ENCODE assay signal across 26 cellular contexts in the genomic region with DNA sequence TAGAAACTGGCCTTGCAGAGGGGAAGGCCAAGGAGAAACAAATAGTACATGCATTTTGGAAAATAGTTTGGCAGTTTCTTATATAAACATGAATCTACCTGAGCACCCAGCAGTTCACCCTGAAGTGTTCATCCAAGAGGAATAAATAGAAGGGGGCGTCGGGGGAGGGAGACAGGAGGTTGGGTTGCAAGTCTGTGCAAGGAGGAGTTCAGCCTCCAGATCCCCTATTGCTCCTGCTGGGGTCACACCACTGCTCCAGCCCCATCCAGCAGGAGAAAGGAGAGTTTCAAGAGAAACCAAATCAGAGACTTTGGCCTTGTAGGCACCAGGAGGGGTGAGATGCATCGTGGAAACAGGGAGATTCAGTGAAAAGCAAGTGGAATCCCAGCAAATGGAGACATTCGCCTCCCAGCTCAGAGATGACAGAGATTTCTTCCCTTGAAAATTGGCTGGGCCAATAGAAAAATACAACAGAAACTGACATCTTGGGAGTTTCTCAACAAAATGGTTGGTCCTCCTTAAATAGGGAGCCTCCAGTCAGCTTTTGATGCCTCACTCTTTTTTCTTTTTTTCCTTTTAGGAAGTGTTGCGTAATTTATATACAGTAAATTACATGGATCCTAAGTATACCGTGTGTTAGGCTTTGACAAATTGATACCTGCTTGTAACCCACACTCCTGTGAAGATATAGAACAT. TPM values are rescaled to one million over a fixed set of nuclear protein-coding genes. Genes with fewer than 3 reads are reported as not detected.
A peak's percentile ranks its signal among the peaks of the same experiment; 100 is the strongest.
DNase-seq lines count a peak whose midpoint lies in the region; ATAC-seq, FAIRE-seq and TF ChIP-seq lines count a peak whose summit lies in the region.
"Had no signal": no experiment of that assay in that cellular context is flagged by ENCODE, and none has a peak within 500 bp of the region (broad histone marks: within the 10 kb centered on the region; RNA-seq: fewer than 3 reads in every experiment).

No MANE protein-coding gene starts in this region.

- no peaks in the 10 kb centered on the region for H3K4me1 ChIP-seq in HepG2 (ENCODE audit: insufficient read depth, low read length)
- H3K4me1 ChIP-seq: BLaER1, SJCRH30 had no signal

- no peaks in the 10 kb centered on the region for H3K9me3 Mint-ChIP-seq in type B pancreatic cell
- H3K9me3 Mint-ChIP-seq: CD4-positive, alpha-beta T cell had no signal

- peaks cover 15% of the 10 kb centered on the region for H3K27me3 Mint-ChIP-seq in type B pancreatic cell

- no peak overlapping the region for H3K27ac ChIP-seq in coronary artery
- H3K27ac ChIP-seq in HepG2 (ENCODE audit: extremely low read length, insufficient read depth, low read length), result no peak overlapping the region
- H3K27ac ChIP-seq: BLaER1, HL-60, PC-9, SJCRH30 had no signal

- POLR2A ChIA-PET in HepG2 (lab: Yijun Ruan, JAX), result no interaction called here

- TF ChIP-seq EP300 in HepG2 (IDR thresholded peaks at IDR 0.05; ENCODE audit: low read depth in 2 of 2, low read length in 2 of 2) (no peak), HepG2 (CRISPR knock-in tag; IDR thresholded peaks at IDR 0.05; ENCODE audit: borderline replicate concordance) (no peak)

- TF ChIP-seq CTCF in coronary artery (IDR thresholded peaks at IDR 0.05) (no peak), HepG2 (CRISPR knock-in tag; IDR thresholded peaks at IDR 0.05) (no peak), type B pancreatic cell (conservative IDR thresholded peaks at IDR 0.05) (no peak)

- DNase-seq in activated effector memory CD4-positive, alpha-beta T cell treated with anti-CD3 and anti-CD28 coated beads, Interleukin-2, amount 50 U/mL, for 16 hours, result peak; percentile 33
- DNase-seq in activated effector memory CD4-positive, alpha-beta T cell treated with Interleukin-2 at 50 U/mL for 16 hours, result no peak
- DNase-seq in coronary artery (ENCODE audit: low spot score), result peak; percentile 50
- DNase-seq in HepG2 (ENCODE audit: low spot score), result no peak
- DNase-seq in type B pancreatic cell (ENCODE audit: extremely low spot score, unreplicated experiment), result peak; percentile 42
- no peak for DNase-seq in NCI-H1436 treated with DMSO at 0.1 percent for 48 hours (lab: John Stamatoyannopoulos, UW)
- no peak for DNase-seq in activated naive CD4-positive, alpha-beta T cell (lab: John Stamatoyannopoulos, UW)
- no peak for DNase-seq in DMS 273 (lab: John Stamatoyannopoulos, UW; ENCODE audit: unreplicated experiment)
- DNase-seq: H7, KG1, MG63, NCI-H1105 treated with DMSO at 0.1 percent for 48 hours, NCI-H2029, NCI-H526 treated with DMSO at 0.1 percent for 48 hours, PC-9, SJCRH30 had no signal

- peaks cover 4 to 9% of the 10 kb centered on the region in 2 experiments; a peak in 2 of 5 replicates for H3K27me3 ChIP-seq in HepG2 (ENCODE audit: control insufficient read depth in 1 of 2, insufficient read depth in 2 of 2, low read length in 2 of 2)
- H3K27me3 ChIP-seq: BLaER1, MG63, SJCRH30 had no signal

- TF ChIP-seq POLR2A in HepG2 (IDR thresholded peaks at IDR 0.05; ENCODE audit: insufficient read depth in 1 of 2, low read depth in 2 of 2, low read length in 2 of 2), result no peak

- no peak for FAIRE-seq in HepG2 (lab: Jason Lieb, UNC)
- FAIRE-seq: A204.1, G401.6 had no signal

- H3K9me3 ChIP-seq in HepG2 (ENCODE audit: low read length), result no peaks in the 10 kb centered on the region
- H3K9me3 ChIP-seq: MG63, SJCRH30 had no signal

- no peak overlapping the region for H3K27ac Mint-ChIP-seq in type B pancreatic cell
- H3K27ac Mint-ChIP-seq: CD4-positive, alpha-beta T cell had no signal

- no peak for ATAC-seq in HepG2
- ATAC-seq: Right ventricle myocardium inferior, SK-N-SH treated with all-trans-retinoic acid at 6 μM for 48 hours had no signal

- in situ Hi-C loops in HepG2 (cut with HindIII; ENCODE audit: extremely low pct_ligation_motif_present, low pct_unique_long_range_greater_than_20kb), result no loop called here

- CTCF ChIA-PET in HepG2 (lab: Yijun Ruan, JAX; ENCODE audit: low intra/inter-chr PET ratio, low total read pairs), result no interaction called here

- H3K4me3 ChIP-seq in coronary artery (no peak overlapping the region), HepG2 (replicated peaks in 1 of 3; ENCODE audit: insufficient read depth in 1 of 3, low read depth in 2 of 3, low read length in 3 of 3) (no peak overlapping the region)
- H3K4me3 ChIP-seq: BLaER1, MG63, PC-9, SJCRH30 had no signal

- H4K20me1 ChIP-seq in HepG2 (ENCODE audit: insufficient read depth, low read length), result no peaks in the 10 kb centered on the region
- H4K20me1 ChIP-seq: BLaER1 had no signal

- WGBS in HepG2 (ENCODE audit: low lambda C conversion rate), result 12% methylated on average over 6 of the region's 6 CpGs

- H3K36me3 ChIP-seq in HepG2 (replicated peaks in 1 of 2; ENCODE audit: control insufficient read depth in 1 of 2, insufficient read depth in 2 of 2, low read length in 2 of 2), result no peaks in the 10 kb centered on the region
- H3K36me3 ChIP-seq: BLaER1, MG63, SJCRH30 had no signal

- intact Hi-C loops in HepG2 (cut with micrococcal nuclease; ENCODE audit: unreplicated experiment), result no loop called here

- no peaks in the 10 kb centered on the region for H3K79me2 ChIP-seq in HepG2 (ENCODE audit: insufficient read depth, low read length)

- TF ChIP-seq RAD21 in HepG2 (CRISPR knock-in tag; IDR thresholded peaks at IDR 0.05), result no peak

- H3K4me1 Mint-ChIP-seq in type B pancreatic cell (ENCODE audit: unreplicated experiment), result no peaks in the 10 kb centered on the region

- no peak overlapping the region for H3K9ac ChIP-seq in HepG2 (ENCODE audit: insufficient read depth, low read depth, low read length)
- H3K9ac ChIP-seq: BLaER1 had no signal

- H3K36me3 Mint-ChIP-seq in type B pancreatic cell, result no peaks in the 10 kb centered on the region

- H3K4me3 Mint-ChIP-seq in type B pancreatic cell, result no peak overlapping the region
- H3K4me3 Mint-ChIP-seq: CD4-positive, alpha-beta T cell had no signal

- no peak overlapping the region for H2AFZ ChIP-seq in HepG2 (ENCODE audit: low read length)
- H2AFZ ChIP-seq: PC-9 had no signal

- BruUV-seq in HepG2 (replicated peaks; lab: Mats Ljungman, UMichigan), result no TSS peak

- no peak overlapping the region for H3K4me2 ChIP-seq in HepG2 (ENCODE audit: low read depth, low read length)
- H3K4me2 ChIP-seq: BLaER1, PC-9 had no signal

RNA-seq across cellular contexts. Expression of gene OTOG, which starts 34.1 kb away (rescaled TPM):
- total RNA-seq in HepG2 (2016; rRNA removed; fragmentation: Illumina TruSeq; extraction: Trizol), result not detected in 2 replicates
- total RNA-seq in HepG2 (2016; cell fraction: cytosol; rRNA removed; fragmentation: Illumina TruSeq; extraction: Trizol; ENCODE audit: low read depth), result not detected in 2 replicates
- not detected in 2 replicates for total RNA-seq in HepG2 (2016; cell fraction: insoluble cytoplasmic fraction; rRNA removed; fragmentation: Illumina TruSeq; extraction: Trizol)
- total RNA-seq in HepG2 (2016; cell fraction: membrane; rRNA removed; fragmentation: Illumina TruSeq; extraction: Trizol), result not detected in 2 replicates
- not detected in 2 replicates for total RNA-seq in HepG2 (2016; cell fraction: nucleus; rRNA removed; fragmentation: Illumina TruSeq; extraction: Trizol)
- polyA plus RNA-seq in HepG2 (2011; rRNA removed), result not detected in 2 replicates
- polyA plus RNA-seq in HepG2 (2011; cell fraction: cytosol; rRNA removed), result not detected in 2 replicates
- not detected in 2 replicates for polyA plus RNA-seq in HepG2 (2011; cell fraction: nucleus; rRNA removed)
- not detected in 2 replicates for polyA plus RNA-seq in HepG2 (2012)
- not detected in 2 replicates for polyA plus RNA-seq in HepG2 (2016; cell fraction: cytosol; fragmentation: Illumina TruSeq; extraction: Trizol; ENCODE audit: low read depth)
- polyA plus RNA-seq in HepG2 (2016; cell fraction: insoluble cytoplasmic fraction; fragmentation: Illumina TruSeq; extraction: Trizol; ENCODE audit: low read depth), result not detected in 2 replicates
- not detected in 2 replicates for polyA plus RNA-seq in HepG2 (2016; cell fraction: membrane; fragmentation: Illumina TruSeq; extraction: Trizol; ENCODE audit: low read depth)
- not detected in 2 replicates for polyA plus RNA-seq in HepG2 (2016; cell fraction: nucleus; fragmentation: Illumina TruSeq; extraction: Trizol; ENCODE audit: insufficient read depth, low read depth)
- polyA minus RNA-seq in HepG2 (2011; rRNA and poly(A)+ RNA removed; ENCODE audit: low replicate concordance), result 0.84 TPM in 1 of 2 replicates, not detected in the other
- polyA minus RNA-seq in HepG2 (2011; cell fraction: cytosol; rRNA and poly(A)+ RNA removed), result not detected in 2 replicates
- polyA minus RNA-seq in HepG2 (2011; cell fraction: nucleus; rRNA and poly(A)+ RNA removed), result not detected in 2 replicates
- total RNA-seq in type B pancreatic cell (ENCODE audit: low replicate concordance), result 0.21 and 1.5 TPM in 2 replicates
- total RNA-seq: CD4-positive, alpha-beta T cell; NCI-H460; PC-9; Right ventricle myocardium inferior; RPMI7951 had no signal
- polyA plus RNA-seq: AG04450 had no signal

RNA-seq across cellular contexts. Expression of gene USH1C, which starts 37.0 kb away (rescaled TPM):
- total RNA-seq in HepG2 (2016; rRNA removed; fragmentation: Illumina TruSeq; extraction: Trizol), result not detected in 2 replicates
- total RNA-seq in HepG2 (2016; cell fraction: cytosol; rRNA removed; fragmentation: Illumina TruSeq; extraction: Trizol; ENCODE audit: low read depth), result not detected in 2 replicates
- total RNA-seq in HepG2 (2016; cell fraction: insoluble cytoplasmic fraction; rRNA removed; fragmentation: Illumina TruSeq; extraction: Trizol), result not detected in 2 replicates
- not detected in 2 replicates for total RNA-seq in HepG2 (2016; cell fraction: membrane; rRNA removed; fragmentation: Illumina TruSeq; extraction: Trizol)
- total RNA-seq in HepG2 (2016; cell fraction: nucleus; rRNA removed; fragmentation: Illumina TruSeq; extraction: Trizol), result not detected in 2 replicates
- not detected in 2 replicates for polyA plus RNA-seq in HepG2 (2011; rRNA removed)
- 0.07 TPM in 1 of 2 replicates, not detected in the other for polyA plus RNA-seq in HepG2 (2011; cell fraction: cytosol; rRNA removed)
- 0.14 TPM in 1 of 2 replicates, not detected in the other for polyA plus RNA-seq in HepG2 (2011; cell fraction: nucleus; rRNA removed)
- not detected in 2 replicates for polyA plus RNA-seq in HepG2 (2012)
- not detected in 2 replicates for polyA plus RNA-seq in HepG2 (2016; cell fraction: cytosol; fragmentation: Illumina TruSeq; extraction: Trizol; ENCODE audit: low read depth)
- not detected in 2 replicates for polyA plus RNA-seq in HepG2 (2016; cell fraction: insoluble cytoplasmic fraction; fragmentation: Illumina TruSeq; extraction: Trizol; ENCODE audit: low read depth)
- not detected in 2 replicates for polyA plus RNA-seq in HepG2 (2016; cell fraction: membrane; fragmentation: Illumina TruSeq; extraction: Trizol; ENCODE audit: low read depth)
- not detected in 2 replicates for polyA plus RNA-seq in HepG2 (2016; cell fraction: nucleus; fragmentation: Illumina TruSeq; extraction: Trizol; ENCODE audit: insufficient read depth, low read depth)
- 32.5 TPM in 1 of 2 replicates, not detected in the other for polyA minus RNA-seq in HepG2 (2011; rRNA and poly(A)+ RNA removed; ENCODE audit: low replicate concordance)
- polyA minus RNA-seq in HepG2 (2011; cell fraction: cytosol; rRNA and poly(A)+ RNA removed), result not detected in 2 replicates
- polyA minus RNA-seq in HepG2 (2011; cell fraction: nucleus; rRNA and poly(A)+ RNA removed), result not detected in 2 replicates
- total RNA-seq in type B pancreatic cell (ENCODE audit: low replicate concordance), result 21.8 and 30.0 TPM in 2 replicates
- total RNA-seq: CD4-positive, alpha-beta T cell; PC-9; Right ventricle myocardium inferior; RPMI7951 had no signal
- polyA plus RNA-seq: AG04450 had no signal

Comparison
In these comparisons a context has a peak if more than half of its experiments do, and no peak if none do; other contexts are left out.
1. DNase-seq: peak in activated effector memory CD4-positive, alpha-beta T cell treated with anti-CD3 and anti-CD28 coated beads, Interleukin-2, amount 50 U/mL, for 16 hours (single experiment), coronary artery (single experiment) and type B pancreatic cell (single experiment); none in activated effector memory CD4-positive, alpha-beta T cell treated with Interleukin-2 at 50 U/mL for 16 hours (single experiment), HepG2 (single experiment), NCI-H1436 treated with DMSO at 0.1 percent for 48 hours (single experiment), activated naive CD4-positive, alpha-beta T cell (0 of 4) and DMS 273 (single experiment).
2. RNA of gene USH1C, which starts 37.0 kb away (total RNA-seq): 21.8 to 30.0 TPM in type B pancreatic cell; not detected in HepG2; every median in the first group is over 10 times any median in the second.